Comparison of ENCODE assay signal across 8 cellular contexts in genomic region chrX:54357414-54358377, GRCh38. TPM values are rescaled to one million over a fixed set of nuclear protein-coding genes. Genes with fewer than 3 reads are reported as not detected.
DNase-seq lines count a peak whose midpoint lies in the region; ATAC-seq and TF ChIP-seq lines count a peak whose summit lies in the region.

WNK3 (minus strand) TSS chrX:54358046.

- no peaks in the 10 kb centered on the region for H3K27me3 ChIP-seq in A673 (replicated peaks; ENCODE audit: insufficient read depth, low read depth, low read length, poor library complexity)
- no peaks in the 10 kb centered on the region; the same call in 1 of the 2 replicates for H3K27me3 ChIP-seq in HUES6 (ENCODE audit: control insufficient read depth, insufficient read depth, low read length)
- H3K27me3 ChIP-seq in cardiac muscle cell, result no peaks in the 10 kb centered on the region
- no peaks in the 10 kb centered on the region for H3K27me3 ChIP-seq in tibial artery

- in situ Hi-C loops in SK-MEL-5 (cut with HindIII; ENCODE audit: low pct_unique_long_range_greater_than_20kb, low sequenced_read_pairs), result no loop called here

- intact Hi-C loops in A673 (cut with micrococcal nuclease; ENCODE audit: unreplicated experiment) (loop anchor here (5.0 kb wide), 1 partner anchor 175 kb away; the partner anchor contains the start of gene FAM120C), tibial artery (cut with DNase I; ENCODE audit: low total_unique reads) (no loop called here)

- POLR2A ChIA-PET in A673 (lab: Charles Lee; ENCODE audit: low non-redundant PET), result no interaction called here

- H3K36me3 ChIP-seq in A673 (ENCODE audit: insufficient read depth, low read length, poor library complexity, severe bottlenecking) (no peaks in the 10 kb centered on the region), HUES6 (ENCODE audit: control insufficient read depth, insufficient read depth, low read length) (no peaks in the 10 kb centered on the region), cardiac muscle cell (no peaks in the 10 kb centered on the region), tibial artery (no peaks in the 10 kb centered on the region)

- DNase-seq in A673 (ENCODE audit: low spot score) (peak; percentile 92), SK-MEL-5 (ENCODE audit: low read depth, low spot score) (peak; percentile 84), amniotic epithelial cell (ENCODE audit: low read depth) (peak; percentile 70), cardiac muscle cell (ENCODE audit: low read depth in 1 of 2, low spot score in 1 of 2) (peak; percentile 88 to 91), nucleus accumbens (lab: John Stamatoyannopoulos, UW) (peak; percentile 1 to 84 (median 62)), tibial artery (peak; percentile 70 to 86)

- H3K4me1 ChIP-seq in A673 (ENCODE audit: insufficient read depth, low read length, poor library complexity, severe bottlenecking) (no peaks in the 10 kb centered on the region), HUES6 (ENCODE audit: control insufficient read depth, insufficient read depth, low read length) (peaks cover 9% of the 10 kb centered on the region; the same call in 1 of the 2 replicates), cardiac muscle cell (ENCODE audit: low read depth) (no peaks in the 10 kb centered on the region), tibial artery (peaks cover 0 to 6% (median 2%) of the 10 kb centered on the region in 4 donors)

- H3K9me3 ChIP-seq in A673 (ENCODE audit: low read depth, low read length, poor library complexity, severe bottlenecking) (no peaks in the 10 kb centered on the region), HUES6 (ENCODE audit: control insufficient read depth, insufficient read depth, low read depth, low read length) (peaks cover 10% of the 10 kb centered on the region), cardiac muscle cell (ENCODE audit: low read depth) (no peaks in the 10 kb centered on the region), tibial artery (no peaks in the 10 kb centered on the region)

- ATAC-seq in GM19455 (IDR thresholded peaks at IDR 0.05; ENCODE audit: unreplicated experiment), result no peak

- H3K4me3 ChIP-seq in A673 (ENCODE audit: low read depth, low read length, poor library complexity, severe bottlenecking), result peak within 1 kb of the TSS; percentile 66
- H3K4me3 ChIP-seq in HUES6 (ENCODE audit: low read depth, low read length), result peak within 1 kb of the TSS; percentile 99
- peak within 1 kb of the TSS; percentile 64 for H3K4me3 ChIP-seq in cardiac muscle cell
- H3K4me3 ChIP-seq in tibial artery, result peak within 1 kb of the TSS; percentile 55 to 60

- peak within 1 kb of the TSS; percentile 95 for H3K9ac ChIP-seq in HUES6 (ENCODE audit: low read length)

- CTCF ChIA-PET in A673 (lab: Charles Lee), result no interaction called here

- H3K27ac ChIP-seq in A673 (ENCODE audit: low read depth, low read length, poor library complexity, severe bottlenecking) (peak within 1 kb of the TSS; percentile 91), HUES6 (ENCODE audit: low read depth, low read length) (peak within 1 kb of the TSS; percentile 92), cardiac muscle cell (peak within 1 kb of the TSS; percentile 94), tibial artery (peak within 1 kb of the TSS; percentile 80 to 81)

- BruUV-seq in A673 (replicated peaks; lab: Mats Ljungman, UMichigan), result no TSS peak

- TF ChIP-seq CTCF in A673 (conservative IDR thresholded peaks at IDR 0.05; ENCODE audit: low read depth, low read length), result no peak
- TF ChIP-seq CTCF in cardiac muscle cell (IDR thresholded peaks at IDR 0.05; ENCODE audit: low read depth, low read length), result no peak
- no peak for TF ChIP-seq CTCF in tibial artery (IDR thresholded peaks at IDR 0.05)

RNA-seq across cellular contexts. Expression of gene WNK3, which starts in this region (rescaled TPM):
- 9.8 and 12.8 TPM in 2 replicates for total RNA-seq in A673 (2021)
- total RNA-seq in SK-MEL-5 (2014; rRNA removed; shearing (Covaris generic)), result 8.6 TPM in 2 replicates
- 2.5 and 3.5 TPM in 2 replicates for polyA plus RNA-seq in SK-MEL-5 (2015; cell fraction: cytosol; rRNA removed)
- polyA plus RNA-seq in SK-MEL-5 (2015; cell fraction: nucleus; rRNA removed), result 4.4 and 4.6 TPM in 2 replicates
- 4.9 and 5.6 TPM in 2 replicates for total RNA-seq in cardiac muscle cell
- 5.2 and 8.3 TPM in 2 replicates for polyA plus RNA-seq in cardiac muscle cell
